In genomic region chr2:131482506-131483155, GRCh38 we compare ENCODE assay signal across 4 cellular contexts. TPM values are rescaled to one million over a fixed set of nuclear protein-coding genes. Genes with fewer than 3 reads are reported as not detected.
"Had no signal": no experiment of that assay in that cellular context is flagged by ENCODE, and none has a peak within 500 bp of the region (broad histone marks: within the 10 kb centered on the region; RNA-seq: fewer than 3 reads in every experiment).

No MANE protein-coding gene starts in this region.

RNA-seq across cellular contexts. Expression of gene TUBA3D, which starts 6.7 kb away (rescaled TPM):
- total RNA-seq: GM23248, H4, HT-29, IMR-90 had no signal
